ENCODE assay signal across 28 cellular contexts in the genomic region with DNA sequence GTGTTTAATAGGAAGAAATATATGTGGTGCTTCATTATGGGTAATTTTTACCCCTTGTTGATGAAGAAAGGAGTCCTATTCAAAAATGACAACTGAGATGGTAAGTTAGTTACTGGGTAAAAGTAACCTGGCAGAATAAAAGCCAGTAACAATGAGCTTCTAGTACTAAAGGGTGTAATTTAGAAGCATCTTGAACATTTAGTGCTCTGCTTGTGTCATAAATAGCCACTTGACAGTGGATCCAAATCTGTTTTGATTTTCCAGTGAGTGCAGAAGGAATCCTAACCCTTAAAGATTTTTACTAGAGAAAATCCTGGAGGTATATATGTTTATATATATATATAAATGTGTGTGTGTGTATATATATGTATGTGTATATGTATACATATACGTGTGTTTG.
"Had no signal": no experiment of that assay in that cellular context is flagged by ENCODE, and none has a peak within 500 bp of the region (broad histone marks: within the 10 kb centered on the region; RNA-seq: fewer than 3 reads in every experiment).

No MANE protein-coding gene starts in this region.

- H3K4me3 ChIP-seq: body of pancreas, K562, SJSA1 had no signal

- H3K36me3 Mint-ChIP-seq: activated CD8-positive, alpha-beta memory T cell treated with anti-CD3 and anti-CD28 coated beads, Interleukin-2, amount 10 ng/mL, durations not matched to agents 7 days and 5 days had no signal

- H3K4me3 Mint-ChIP-seq: activated B cell treated with CpG ODN at 0.5 μM for 24 hours; activated CD4-positive, alpha-beta T cell treated with anti-CD3 and anti-CD28 coated beads, Interleukin-2, amount 10 ng/mL, durations not matched to agents 24 days and 14 days; activated CD8-positive, alpha-beta memory T cell treated with anti-CD3 and anti-CD28 coated beads, Interleukin-2, amount 10 ng/mL, durations not matched to agents 7 days and 5 days; activated naive CD4-positive, alpha-beta T cell treated with anti-CD3 and anti-CD28 coated beads, Interleukin-2, amount 50 U/mL, for 24 hours; activated T-cell treated with anti-CD3 and anti-CD28 coated beads, Interleukin-2, amount 50 U/mL, for 24 hours; activated T-helper 1 cell treated with anti-CD3 and anti-CD28 coated beads, Interleukin-12 subunit alpha, Interleukin-12 subunit beta, Interleukin-2, Interleukin-4 antibody, amounts not matched to agents 30 ng/mL and 10 ng/mL and 1 ng/mL, durations not matched to agents 14 hours and 24 hours and 36 hours; central memory CD8-positive, alpha-beta T cell; T-helper 17 cell had no signal

- H3K9me3 Mint-ChIP-seq: activated B cell treated with CpG ODN at 0.5 μM for 24 hours; activated CD4-positive, alpha-beta T cell treated with anti-CD3 and anti-CD28 coated beads, Interleukin-2, amount 10 ng/mL, durations not matched to agents 24 days and 14 days; activated naive CD4-positive, alpha-beta T cell treated with anti-CD3 and anti-CD28 coated beads, Interleukin-2, amount 50 U/mL, for 24 hours; activated T-cell treated with anti-CD3 and anti-CD28 coated beads, Interleukin-2, amount 50 U/mL, for 24 hours; activated T-helper 1 cell treated with anti-CD3 and anti-CD28 coated beads, Interleukin-12 subunit alpha, Interleukin-12 subunit beta, Interleukin-2, Interleukin-4 antibody, amounts not matched to agents 30 ng/mL and 10 ng/mL and 1 ng/mL, durations not matched to agents 14 hours and 24 hours and 36 hours; central memory CD8-positive, alpha-beta T cell had no signal

- H3K27me3 Mint-ChIP-seq: activated B cell treated with CpG ODN at 0.5 μM for 24 hours; activated CD4-positive, alpha-beta T cell treated with anti-CD3 and anti-CD28 coated beads, Interleukin-2, amount 10 ng/mL, durations not matched to agents 24 days and 14 days; activated CD8-positive, alpha-beta memory T cell treated with anti-CD3 and anti-CD28 coated beads, Interleukin-2, amount 10 ng/mL, durations not matched to agents 7 days and 5 days; activated naive CD4-positive, alpha-beta T cell treated with anti-CD3 and anti-CD28 coated beads, Interleukin-2, amount 50 U/mL, for 24 hours; activated T-cell treated with anti-CD3 and anti-CD28 coated beads, Interleukin-2, amount 50 U/mL, for 24 hours; central memory CD8-positive, alpha-beta T cell; T-helper 17 cell had no signal

- ATAC-seq: activated CD8-positive, alpha-beta memory T cell treated with anti-CD3 and anti-CD28 coated beads, Interleukin-2, amount 10 ng/mL, durations not matched to agents 7 days and 5 days; body of pancreas; K562; T-helper 17 cell had no signal

- H3K27ac ChIP-seq: body of pancreas, SJSA1 had no signal

- H3K27me3 ChIP-seq: body of pancreas, SJSA1 had no signal

- H3K27ac Mint-ChIP-seq: activated B cell treated with CpG ODN at 0.5 μM for 24 hours; activated CD4-positive, alpha-beta T cell treated with anti-CD3 and anti-CD28 coated beads, Interleukin-2, amount 10 ng/mL, durations not matched to agents 24 days and 14 days; activated CD8-positive, alpha-beta memory T cell treated with anti-CD3 and anti-CD28 coated beads, Interleukin-2, amount 10 ng/mL, durations not matched to agents 7 days and 5 days; activated naive CD4-positive, alpha-beta T cell treated with anti-CD3 and anti-CD28 coated beads, Interleukin-2, amount 50 U/mL, for 24 hours; activated T-cell treated with anti-CD3 and anti-CD28 coated beads, Interleukin-2, amount 50 U/mL, for 24 hours; activated T-helper 1 cell treated with anti-CD3 and anti-CD28 coated beads, Interleukin-12 subunit alpha, Interleukin-12 subunit beta, Interleukin-2, Interleukin-4 antibody, amounts not matched to agents 30 ng/mL and 10 ng/mL and 1 ng/mL, durations not matched to agents 14 hours and 24 hours and 36 hours; T-helper 17 cell had no signal

- H3K4me1 ChIP-seq: body of pancreas had no signal

- DNase-seq: activated B cell treated with CpG ODN at 0.5 μM for 24 hours; activated CD4-positive, alpha-beta T cell treated with anti-CD3 and anti-CD28 coated beads for 1 hour; activated CD4-positive, alpha-beta T cell treated with anti-CD3 and anti-CD28 coated beads, Interleukin-2, amount 10 ng/mL, durations not matched to agents 24 days and 14 days; activated CD4-positive, alpha-beta T cell treated with anti-CD3 and anti-CD28 coated beads, Interleukin-2, amount 50 U/mL, for 48 hours; activated CD8-positive, alpha-beta memory T cell treated with anti-CD3 and anti-CD28 coated beads, Interleukin-2, amount 10 ng/mL, durations not matched to agents 7 days and 5 days; activated effector memory CD4-positive, alpha-beta T cell treated with Interleukin-2 at 50 U/mL for 16 hours; activated naive CD4-positive, alpha-beta T cell; activated T-cell treated with anti-CD3 and anti-CD28 coated beads, Interleukin-2, amount 50 U/mL, for 24 hours; aorta; body of pancreas; Karpas-422; MM.1S; NCI-H1105 treated with DMSO at 0.1 percent for 48 hours; NCI-H1436 treated with DMSO at 0.1 percent for 48 hours; NCI-H187; NCI-H2081; NCI-H2171; NCI-H345; NCI-H510A; NCI-H526 treated with DMSO at 0.1 percent for 48 hours; NCI-H82; T-helper 17 cell; T-helper 9 cell had no signal

- H3K4me1 Mint-ChIP-seq: activated B cell treated with CpG ODN at 0.5 μM for 24 hours; activated CD4-positive, alpha-beta T cell treated with anti-CD3 and anti-CD28 coated beads, Interleukin-2, amount 10 ng/mL, durations not matched to agents 24 days and 14 days; activated CD8-positive, alpha-beta memory T cell treated with anti-CD3 and anti-CD28 coated beads, Interleukin-2, amount 10 ng/mL, durations not matched to agents 7 days and 5 days; activated naive CD4-positive, alpha-beta T cell treated with anti-CD3 and anti-CD28 coated beads, Interleukin-2, amount 50 U/mL, for 24 hours; central memory CD8-positive, alpha-beta T cell had no signal

- H3K36me3 ChIP-seq: SJSA1 had no signal

- H3K9me3 ChIP-seq: body of pancreas, SJSA1 had no signal
